16 cellular contexts compared by ENCODE assay signal in the genomic region with DNA sequence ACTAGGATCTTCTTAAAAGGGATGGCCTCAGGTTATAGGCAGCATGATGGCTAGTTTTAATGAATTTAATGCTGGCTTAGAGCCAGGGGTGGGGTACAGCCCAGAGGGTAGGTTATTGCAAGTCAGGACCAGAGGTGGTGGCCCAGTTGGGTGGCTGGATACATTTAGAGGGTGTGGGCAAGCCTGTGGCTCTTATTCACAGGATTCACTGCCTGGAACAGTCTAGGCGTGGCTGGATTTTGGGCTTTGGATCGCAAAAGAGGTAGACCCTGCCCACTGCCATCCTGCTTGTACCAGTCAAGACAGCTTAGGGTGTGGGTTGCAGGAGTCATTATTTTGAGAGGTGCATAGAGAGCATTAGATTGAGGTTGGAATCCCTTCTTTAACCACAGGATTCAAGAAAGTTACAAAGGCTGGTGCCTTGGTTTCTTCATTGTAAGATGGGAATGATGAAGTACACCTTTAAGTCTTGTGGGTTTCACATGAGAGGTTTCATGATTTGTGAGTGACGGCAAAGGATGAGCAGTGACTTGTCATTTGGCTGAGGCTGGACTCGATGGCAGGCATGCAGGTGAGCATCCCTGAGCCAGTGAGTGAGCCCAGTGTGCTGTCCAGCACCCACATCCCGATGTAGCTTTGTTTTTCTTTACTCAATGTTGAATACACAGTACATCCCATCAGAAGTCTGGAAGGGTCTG.
A peak's percentile ranks its signal among the peaks of the same experiment; 100 is the strongest.
DNase-seq lines count a peak whose midpoint lies in the region.
"Had no signal": no experiment of that assay in that cellular context is flagged by ENCODE, and none has a peak within 500 bp of the region (broad histone marks: within the 10 kb centered on the region; RNA-seq: fewer than 3 reads in every experiment).

No MANE protein-coding gene starts in this region.

- no peaks in the 10 kb centered on the region for H3K9me3 Mint-ChIP-seq in activated CD4-positive, alpha-beta T cell treated with anti-CD3 and anti-CD28 coated beads, Interleukin-2, amount 10 ng/mL, durations not matched to agents 24 days and 14 days
- H3K9me3 Mint-ChIP-seq in activated T-helper 2 cell treated with anti-CD3 and anti-CD28 coated beads, Interferon-gamma antibody, Interleukin-2, Interleukin-4, amounts not matched to agents 10 μg/mL and 5 μg/mL and 100 μg/mL, durations not matched to agents 14 hours and 24 hours and 36 hours: no peaks in the 10 kb centered on the region
- H3K9me3 Mint-ChIP-seq: immature natural killer cell; stimulated activated effector memory CD8-positive, alpha-beta T cell treated with anti-CD3 and anti-CD28 coated beads, Interleukin-12 subunit alpha, Interleukin-12 subunit beta, amount 100 ng/mL, for 72 hours had no signal

- H3K9me3 ChIP-seq in thymus (ENCODE audit: control insufficient read depth): no peaks in the 10 kb centered on the region

- H3K27me3 ChIP-seq in thymus (ENCODE audit: control insufficient read depth, insufficient read depth): no peaks in the 10 kb centered on the region

- peaks cover 3% of the 10 kb centered on the region for H3K27me3 Mint-ChIP-seq in activated CD4-positive, alpha-beta T cell treated with anti-CD3 and anti-CD28 coated beads, Interleukin-2, amount 10 ng/mL, durations not matched to agents 24 days and 14 days
- peaks cover 2% of the 10 kb centered on the region for H3K27me3 Mint-ChIP-seq in activated T-helper 2 cell treated with anti-CD3 and anti-CD28 coated beads, Interferon-gamma antibody, Interleukin-2, Interleukin-4, amounts not matched to agents 10 μg/mL and 5 μg/mL and 100 μg/mL, durations not matched to agents 14 hours and 24 hours and 36 hours (ENCODE audit: low read depth)

- peaks cover 14% of the 10 kb centered on the region for H3K4me1 ChIP-seq in thymus (ENCODE audit: control insufficient read depth, insufficient read depth, low read length)
- H3K4me1 ChIP-seq: foreskin keratinocyte had no signal

- intact Hi-C loops in activated CD4-positive, alpha-beta T cell treated with anti-CD3 and anti-CD28 coated beads, Interleukin-2, amount 10 ng/mL, durations not matched to agents 24 days and 14 days (cut with micrococcal nuclease): loop anchor here (10.0 kb wide), 1 partner anchor 503 kb away; the partner anchor contains the start of gene NLK
- intact Hi-C loops in activated T-helper 2 cell treated with anti-CD3 and anti-CD28 coated beads, Interferon-gamma antibody, Interleukin-2, Interleukin-4, amounts not matched to agents 10 μg/mL and 5 μg/mL and 100 μg/mL, durations not matched to agents 14 hours and 24 hours and 36 hours (cut with micrococcal nuclease): loop anchor here (5.0 to 10.0 kb wide), 3 partner anchors 157 to 503 kb away; partner anchors contain the start of gene NLK

- DNase-seq in activated CD4-positive, alpha-beta T cell treated with anti-CD3 and anti-CD28 coated beads, Interleukin-2, amount 10 ng/mL, durations not matched to agents 24 days and 14 days: no peak
- no peak for DNase-seq in activated CD4-positive, alpha-beta T cell treated with anti-CD3 and anti-CD28 coated beads, Interleukin-2, amount 50 U/mL, for 4 hours
- DNase-seq in activated T-helper 2 cell treated with anti-CD3 and anti-CD28 coated beads, Interferon-gamma antibody, Interleukin-2, Interleukin-4, amounts not matched to agents 10 μg/mL and 5 μg/mL and 100 μg/mL, durations not matched to agents 14 hours and 24 hours and 36 hours (ENCODE audit: low spot score): no peak
- DNase-seq in kidney tubule cell (ENCODE audit: low spot score) (peak; percentile 34), inferior parietal cortex (ENCODE audit: extremely low spot score) (no peak), DMS 273 (lab: John Stamatoyannopoulos, UW; ENCODE audit: unreplicated experiment) (no peak), mucosa of gallbladder (ENCODE audit: low spot score) (no peak)
- DNase-seq: Calu3; effector CD8-positive, alpha-beta T cell; foreskin keratinocyte; H7; immature natural killer cell; NCI-H2029; stimulated activated CD4-positive, alpha-beta T cell treated with anti-CD3 and anti-CD28 coated beads, Interleukin-4, amount 100 ng/mL, for 24 hours had no signal

- peak overlapping the region; percentile 31 for H3K4me3 Mint-ChIP-seq in activated CD4-positive, alpha-beta T cell treated with anti-CD3 and anti-CD28 coated beads, Interleukin-2, amount 10 ng/mL, durations not matched to agents 24 days and 14 days
- H3K4me3 Mint-ChIP-seq in activated T-helper 2 cell treated with anti-CD3 and anti-CD28 coated beads, Interferon-gamma antibody, Interleukin-2, Interleukin-4, amounts not matched to agents 10 μg/mL and 5 μg/mL and 100 μg/mL, durations not matched to agents 14 hours and 24 hours and 36 hours (ENCODE audit: low read depth): no peak overlapping the region
- H3K4me3 Mint-ChIP-seq: immature natural killer cell; stimulated activated effector memory CD8-positive, alpha-beta T cell treated with anti-CD3 and anti-CD28 coated beads, Interleukin-12 subunit alpha, Interleukin-12 subunit beta, amount 100 ng/mL, for 72 hours had no signal

- H3K27ac Mint-ChIP-seq in activated CD4-positive, alpha-beta T cell treated with anti-CD3 and anti-CD28 coated beads, Interleukin-2, amount 10 ng/mL, durations not matched to agents 24 days and 14 days: peak overlapping the region; percentile 68
- peak overlapping the region; percentile 5 for H3K27ac Mint-ChIP-seq in activated T-helper 2 cell treated with anti-CD3 and anti-CD28 coated beads, Interferon-gamma antibody, Interleukin-2, Interleukin-4, amounts not matched to agents 10 μg/mL and 5 μg/mL and 100 μg/mL, durations not matched to agents 14 hours and 24 hours and 36 hours
- H3K27ac Mint-ChIP-seq: stimulated activated effector memory CD8-positive, alpha-beta T cell treated with anti-CD3 and anti-CD28 coated beads, Interleukin-12 subunit alpha, Interleukin-12 subunit beta, amount 100 ng/mL, for 72 hours had no signal

- peaks cover 86% of the 10 kb centered on the region for H3K4me1 Mint-ChIP-seq in activated CD4-positive, alpha-beta T cell treated with anti-CD3 and anti-CD28 coated beads, Interleukin-2, amount 10 ng/mL, durations not matched to agents 24 days and 14 days
- peaks cover 69% of the 10 kb centered on the region for H3K4me1 Mint-ChIP-seq in activated T-helper 2 cell treated with anti-CD3 and anti-CD28 coated beads, Interferon-gamma antibody, Interleukin-2, Interleukin-4, amounts not matched to agents 10 μg/mL and 5 μg/mL and 100 μg/mL, durations not matched to agents 14 hours and 24 hours and 36 hours (ENCODE audit: low read depth)

- no peaks in the 10 kb centered on the region for H3K36me3 ChIP-seq in thymus (ENCODE audit: control insufficient read depth, insufficient read depth)

- WGBS in thymus: 93% methylated on average over 5 of the region's 5 CpGs

- H3K27ac ChIP-seq in thymus (ENCODE audit: low read depth): peak overlapping the region; percentile 25
- H3K27ac ChIP-seq: foreskin keratinocyte had no signal

- peaks cover 4% of the 10 kb centered on the region for H3K36me3 Mint-ChIP-seq in activated CD4-positive, alpha-beta T cell treated with anti-CD3 and anti-CD28 coated beads, Interleukin-2, amount 10 ng/mL, durations not matched to agents 24 days and 14 days (ENCODE audit: low read depth)
- H3K36me3 Mint-ChIP-seq in activated T-helper 2 cell treated with anti-CD3 and anti-CD28 coated beads, Interferon-gamma antibody, Interleukin-2, Interleukin-4, amounts not matched to agents 10 μg/mL and 5 μg/mL and 100 μg/mL, durations not matched to agents 14 hours and 24 hours and 36 hours (ENCODE audit: low read depth): peaks cover 4% of the 10 kb centered on the region
- H3K36me3 Mint-ChIP-seq: immature natural killer cell had no signal

- no peak overlapping the region for H3K4me3 ChIP-seq in thymus (ENCODE audit: low read length)
